7 cellular contexts compared by ENCODE assay signal in genomic region chr16:52182840-52183239, GRCh38.
"Had no signal": no experiment of that assay in that cellular context is flagged by ENCODE, and none has a peak within 500 bp of the region (broad histone marks: within the 10 kb centered on the region; RNA-seq: fewer than 3 reads in every experiment).

No MANE protein-coding gene starts in this region.

- DNase-seq: KBM-7, KG1 had no signal

- H3K4me2 ChIP-seq: KMS-11 had no signal

- ATAC-seq: K562 had no signal

- H3K27ac ChIP-seq: HL-60, KMS-11 had no signal

- H3K9ac ChIP-seq: KMS-11 had no signal

- H3K36me3 Mint-ChIP-seq: IgD-negative memory B cell had no signal

- H3K4me3 ChIP-seq: K562 had no signal

- H3K4me3 Mint-ChIP-seq: IgD-negative memory B cell had no signal

- H3K27ac Mint-ChIP-seq: IgD-negative memory B cell had no signal

- FAIRE-seq: HTR-8/SVneo, K562 had no signal

- H3K4me1 Mint-ChIP-seq: IgD-negative memory B cell had no signal
